8 cellular contexts compared by ENCODE assay signal in the genomic region with DNA sequence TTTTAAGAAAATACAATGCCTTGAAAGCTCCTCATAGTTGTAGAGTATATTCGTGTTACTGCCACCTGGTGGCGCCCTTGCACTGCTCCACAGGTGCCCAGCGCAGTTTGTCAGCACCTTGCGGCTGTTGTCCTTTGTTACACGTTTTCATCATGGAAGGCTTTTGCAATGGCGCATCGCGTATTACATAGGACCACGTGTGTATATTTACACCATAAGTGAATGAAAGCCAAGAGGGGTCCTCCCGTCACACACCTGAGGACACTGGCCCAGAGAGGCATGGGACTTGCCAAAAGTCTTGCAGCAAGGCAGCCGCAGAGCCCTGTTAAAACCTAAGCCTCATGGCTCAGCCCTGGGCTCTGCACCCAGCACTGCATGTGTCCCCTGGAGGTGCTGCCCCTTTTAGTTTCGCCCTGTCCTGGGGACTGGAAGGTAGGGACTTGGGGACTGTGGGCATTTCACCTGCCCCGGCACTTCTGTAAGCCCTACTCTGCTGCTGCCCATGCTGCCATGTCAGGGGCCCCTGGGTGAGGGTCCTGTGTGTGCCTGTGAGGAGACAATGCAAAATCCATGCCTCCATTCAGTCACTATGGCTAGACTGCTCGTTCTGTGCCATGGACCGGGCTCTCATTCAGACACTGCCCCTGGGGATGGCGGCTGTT. TPM values are rescaled to one million over a fixed set of nuclear protein-coding genes. Genes with fewer than 3 reads are reported as not detected.
A peak's percentile ranks its signal among the peaks of the same experiment; 100 is the strongest.
DNase-seq lines count a peak whose midpoint lies in the region; ATAC-seq and TF ChIP-seq lines count a peak whose summit lies in the region.

No MANE protein-coding gene starts in this region.

- H3K4me3 ChIP-seq in AG10803 (ENCODE audit: low read length) = no peak overlapping the region

- no peak for ATAC-seq in HG02981 (IDR thresholded peaks at IDR 0.05; ENCODE audit: unreplicated experiment)

- peak; percentile 93 for TF ChIP-seq CTCF in AG10803 (conservative IDR thresholded peaks at IDR 0.05; ENCODE audit: low read length)

- DNase-seq in AG10803 (ENCODE audit: low read depth) = peak; percentile 72
- peak; percentile 38 for DNase-seq in HCEC 1CT
- DNase-seq in NCI-H524 treated with DMSO at 0.1 percent for 48 hours (lab: John Stamatoyannopoulos, UW) = peak; percentile 29
- DNase-seq in activated CD4-positive, alpha-beta T cell treated with anti-CD3 and anti-CD28 coated beads, Interleukin-2, amount 50 U/mL, for 24 hours (ENCODE audit: low read depth in 1 of 2, low spot score in 1 of 2) = peak; percentile 40 to 47
- peak; percentile 77 to 89 for DNase-seq in dermis microvascular lymphatic vessel endothelial cell (ENCODE audit: low read depth in 2 of 2)
- DNase-seq in lung microvascular endothelial cell (ENCODE audit: low read depth in 2 of 2) = peak; percentile 83 to 94
- peak; percentile 23 to 28 for DNase-seq in stimulated activated CD8-positive, alpha-beta memory T cell treated with anti-CD3 and anti-CD28 coated beads, Interleukin-15, amount 100 ng/mL, for 4 hours (ENCODE audit: low read depth in 2 of 2)

RNA-seq across cellular contexts. Expression of a gene that starts 24.3 kb away (rescaled TPM):
- total RNA-seq in dermis microvascular lymphatic vessel endothelial cell (31.8 and 57.5 TPM in 2 replicates), lung microvascular endothelial cell (20.0 and 31.0 TPM in 2 replicates)

RNA-seq across cellular contexts. Expression of a gene that starts 52.9 kb away (rescaled TPM):
- total RNA-seq in dermis microvascular lymphatic vessel endothelial cell = 20.9 and 28.2 TPM in 2 replicates
- total RNA-seq in lung microvascular endothelial cell = 23.1 and 29.4 TPM in 2 replicates

Comparison
In these comparisons a context has a peak if more than half of its experiments do, and no peak if none do; other contexts are left out.
1. DNase-seq: peak in every context shown above with its lines; median percentile 88 in lung microvascular endothelial cell; 83 in dermis microvascular lymphatic vessel endothelial cell; 72 in AG10803; 44 in activated CD4-positive, alpha-beta T cell treated with anti-CD3 and anti-CD28 coated beads, Interleukin-2, amount 50 U/mL, for 24 hours; 38 in HCEC 1CT; 29 in NCI-H524 treated with DMSO at 0.1 percent for 48 hours; 26 in stimulated activated CD8-positive, alpha-beta memory T cell treated with anti-CD3 and anti-CD28 coated beads, Interleukin-15, amount 100 ng/mL, for 4 hours.